ENCODE assay signal across 8 cellular contexts in genomic region chr2:169798718-169799495, GRCh38. TPM values are rescaled to one million over a fixed set of nuclear protein-coding genes. Genes with fewer than 3 reads are reported as not detected.
DNase-seq lines count a peak whose midpoint lies in the region; ATAC-seq and TF ChIP-seq lines count a peak whose summit lies in the region.

TSS of gene SSB (plus strand) at chr2:169798871. CDS start at chr2:169800961, 2,090 bp downstream.

- DNase-seq in BJ (ENCODE audit: low read depth) = peak; percentile 51
- peak; percentile 88 for DNase-seq in GM19240 (ENCODE audit: insufficient read length, low spot score)
- peak; percentile 92 for DNase-seq in NCI-H69 (lab: John Stamatoyannopoulos, UW)
- DNase-seq in activated CD4-positive, alpha-beta T cell treated with anti-CD3 and anti-CD28 coated beads, Interleukin-2, amount 50 U/mL, for 1 hour = peak; percentile 91
- DNase-seq in dedifferentiated amniotic fluid mesenchymal stem cell (ENCODE audit: extremely low spot score) = peak; percentile 87
- peak; percentile 94 for DNase-seq in left lobe of liver (ENCODE audit: low spot score)
- DNase-seq in stimulated activated CD4-positive, alpha-beta T cell treated with anti-CD3 and anti-CD28 coated beads, Interleukin-2, amount 100 ng/mL, for 4 hours (ENCODE audit: low read depth) = peak; percentile 91

- H3K27me3 ChIP-seq in BJ (ENCODE audit: control insufficient read depth, insufficient read depth, low read length) = no peaks in the 10 kb centered on the region

- peaks cover 4% of the 10 kb centered on the region for H3K36me3 ChIP-seq in BJ (ENCODE audit: control insufficient read depth, insufficient read depth, low read length)

- peak within 1 kb of the TSS; percentile 69 for H3K4me3 ChIP-seq in BJ (ENCODE audit: low read depth, low read length)

- CTCF ChIA-PET in BJ (lab: Yijun Ruan, JAX) = interaction anchor here (1.4 kb wide), 1 partner anchor 9 kb away, joined by 3 read pairs; no protein-coding TSS in a partner anchor

- peak; percentile 98 for ATAC-seq in HG03460 (IDR thresholded peaks at IDR 0.05; ENCODE audit: unreplicated experiment)
- ATAC-seq in left lobe of liver = peak; percentile 99

- POLR2A ChIA-PET in BJ (lab: Charles Lee) = interaction anchor here (0.5 to 0.6 kb wide), 2 partner anchors 17 to 269 kb away, joined by 3 to 28 read pairs; no protein-coding TSS in a partner anchor

- no peak for TF ChIP-seq CTCF in BJ (IDR thresholded peaks at IDR 0.05; ENCODE audit: insufficient read depth, low read depth, low read length)

RNA-seq across cellular contexts. Expression of gene SSB, which starts in this region (rescaled TPM):
- 35.8 and 106 TPM in 2 replicates for polyA plus RNA-seq in BJ (2011; rRNA removed)
- 9.8 and 10.4 TPM in 2 replicates for polyA minus RNA-seq in BJ (2011; rRNA and poly(A)+ RNA removed)
- 21.4 TPM for total RNA-seq in left lobe of liver

Comparison
In these comparisons a context has a peak if more than half of its experiments do, and no peak if none do; other contexts are left out.
1. Peak in every context shown above with its lines: DNase-seq, ATAC-seq and H3K4me3 ChIP-seq.